12 cellular contexts compared by ENCODE assay signal in the genomic region with DNA sequence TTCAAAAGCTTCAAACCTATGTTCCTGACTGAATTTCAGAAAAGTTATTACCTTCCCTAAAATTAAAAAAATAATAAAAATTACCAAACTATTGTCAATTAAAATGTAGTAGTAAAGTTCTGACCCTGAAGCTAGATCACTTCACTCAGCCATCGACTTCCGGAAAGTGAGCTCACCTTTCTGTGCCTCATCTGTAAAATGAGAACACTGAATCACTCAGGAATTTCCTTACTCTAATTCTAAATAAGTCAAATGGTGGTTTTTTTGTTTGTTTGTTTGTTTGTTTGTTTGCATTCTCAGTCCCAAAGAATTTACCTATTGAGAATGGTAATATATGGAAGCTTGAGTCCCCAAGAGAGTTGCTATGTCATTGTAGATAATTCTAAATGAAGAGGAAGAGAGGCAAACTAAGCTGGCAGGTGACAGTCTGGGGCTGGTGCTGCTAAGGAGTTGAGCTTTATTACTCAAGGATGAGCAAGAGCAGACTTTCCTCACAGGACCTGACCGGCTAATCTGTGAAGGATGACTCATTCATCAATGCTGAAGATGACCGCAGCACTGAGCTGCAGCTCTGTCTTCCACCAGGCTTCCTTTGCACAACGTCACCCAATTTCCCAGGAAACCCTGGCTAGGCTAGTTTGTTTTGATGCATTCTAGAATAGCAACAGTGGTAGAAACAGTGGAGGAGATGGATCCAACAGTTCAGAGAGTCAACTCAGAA.
DNase-seq lines count a peak whose midpoint lies in the region; ATAC-seq and TF ChIP-seq lines count a peak whose summit lies in the region.
"Had no signal": no experiment of that assay in that cellular context is flagged by ENCODE, and none has a peak within 500 bp of the region (broad histone marks: within the 10 kb centered on the region; RNA-seq: fewer than 3 reads in every experiment).

No MANE protein-coding gene starts in this region.

- no peak overlapping the region for H3K4me3 ChIP-seq in RWPE2 (ENCODE audit: severe bottlenecking)
- H3K4me3 ChIP-seq in fibroblast of mammary gland (ENCODE audit: control insufficient read depth, low read depth, low read length), result no peak overlapping the region
- H3K4me3 ChIP-seq: transverse colon had no signal

- peak; percentile 40 for ATAC-seq in HG02610 (IDR thresholded peaks at IDR 0.05; ENCODE audit: unreplicated experiment)
- peak; percentile 100 for ATAC-seq in RWPE2 (ENCODE audit: low read depth)
- ATAC-seq in GM18505 (IDR thresholded peaks at IDR 0.05; ENCODE audit: unreplicated experiment), result no peak
- ATAC-seq in HG02938 (IDR thresholded peaks at IDR 0.05; ENCODE audit: unreplicated experiment), result no peak
- ATAC-seq in HG03159 (IDR thresholded peaks at IDR 0.05; ENCODE audit: unreplicated experiment), result no peak
- no peak for ATAC-seq in HG03135 (IDR thresholded peaks at IDR 0.05; ENCODE audit: unreplicated experiment)

- peak; percentile 79 for DNase-seq in A172 (ENCODE audit: low spot score)
- DNase-seq in RWPE2 (ENCODE audit: low spot score), result peak; percentile 74
- peak; percentile 92 for DNase-seq in fibroblast of mammary gland (ENCODE audit: low read depth)
- DNase-seq: activated T-cell treated with anti-CD3 and anti-CD28 coated beads, Interleukin-2, amount 50 U/mL, for 24 hours; Karpas-422; stimulated activated CD4-positive, alpha-beta T cell treated with anti-CD3 and anti-CD28 coated beads, Interleukin-4, amount 100 ng/mL, for 24 hours; transverse colon had no signal

- H3K27ac ChIP-seq in RWPE2 (ENCODE audit: poor library complexity, severe bottlenecking), result peak overlapping the region; percentile 80
- H3K27ac ChIP-seq: transverse colon had no signal

- no peaks in the 10 kb centered on the region for H3K27me3 ChIP-seq in RWPE2 (ENCODE audit: insufficient read depth, poor library complexity, severe bottlenecking)
- H3K27me3 ChIP-seq: transverse colon had no signal

- TF ChIP-seq POLR2A in GM18505 (IDR thresholded peaks at IDR 0.05; ENCODE audit: borderline replicate concordance, extremely low read depth, insufficient read depth, insufficient read length), result no peak

- no peak for TF ChIP-seq CTCF in RWPE2 (IDR thresholded peaks at IDR 0.05; ENCODE audit: poor library complexity, severe bottlenecking)
- TF ChIP-seq CTCF in fibroblast of mammary gland (conservative IDR thresholded peaks at IDR 0.05; ENCODE audit: control insufficient read depth, insufficient read depth, low read depth, low read length), result no peak

- H3K4me1 ChIP-seq in RWPE2 (ENCODE audit: insufficient read depth, poor library complexity, severe bottlenecking), result peaks cover 17% of the 10 kb centered on the region
- H3K4me1 ChIP-seq: transverse colon had no signal

- no peaks in the 10 kb centered on the region for H3K36me3 ChIP-seq in RWPE2 (ENCODE audit: low read depth)
- H3K36me3 ChIP-seq: transverse colon had no signal

- H3K9me3 ChIP-seq in RWPE2 (ENCODE audit: severe bottlenecking), result no peaks in the 10 kb centered on the region
- H3K9me3 ChIP-seq: transverse colon had no signal

Comparison
In these comparisons a context has a peak if more than half of its experiments do, and no peak if none do; other contexts are left out.
1. ATAC-seq: peak in HG02610 (single experiment) and RWPE2 (single experiment); none in GM18505 (single experiment), HG02938 (single experiment), HG03159 (single experiment) and HG03135 (single experiment).
2. Peak in every context shown above with its lines, with median percentiles within 50 percentile points of each other: DNase-seq.